Comparison of ENCODE assay signal across 18 cellular contexts in the genomic region with DNA sequence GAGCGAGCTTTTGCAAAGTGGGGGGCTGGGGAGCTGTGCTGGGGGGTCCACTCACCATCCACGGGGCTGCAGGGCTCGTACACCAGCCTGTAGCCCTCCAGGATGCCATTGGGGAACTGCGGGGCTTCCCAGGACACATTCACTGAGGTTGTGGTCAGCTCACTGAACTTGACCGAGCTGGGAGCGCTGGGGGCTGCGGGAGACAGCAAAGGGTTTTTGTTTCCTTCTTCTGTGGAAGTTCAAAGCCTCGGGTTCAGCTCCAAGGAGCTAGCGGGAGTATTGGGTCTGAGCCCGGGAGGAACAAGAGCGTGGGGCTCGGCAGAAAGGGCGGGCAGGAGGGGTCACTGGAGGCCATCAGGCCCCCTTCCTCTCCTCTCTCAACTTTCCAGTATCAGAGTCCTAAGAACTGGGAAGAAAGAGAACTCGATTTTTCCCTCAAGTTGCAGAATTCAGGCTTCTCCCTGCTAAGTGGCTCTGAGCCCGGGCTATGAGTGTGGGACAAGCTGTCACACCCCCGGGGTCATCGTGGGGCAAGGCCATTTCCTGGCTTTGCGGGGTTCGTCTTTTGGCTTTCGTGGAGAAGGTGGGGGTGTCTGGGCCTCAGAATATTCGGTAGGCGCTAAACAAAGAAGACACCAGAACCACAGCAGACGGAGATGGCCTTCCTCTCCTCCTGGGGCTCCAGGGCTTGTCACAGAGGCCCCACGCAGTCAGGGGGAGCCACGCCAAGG. TPM values are rescaled to one million over a fixed set of nuclear protein-coding genes. Genes with fewer than 3 reads are reported as not detected.
DNase-seq lines count a peak whose midpoint lies in the region; ATAC-seq and TF ChIP-seq lines count a peak whose summit lies in the region.
"Had no signal": no experiment of that assay in that cellular context is flagged by ENCODE, and none has a peak within 500 bp of the region (broad histone marks: within the 10 kb centered on the region; RNA-seq: fewer than 3 reads in every experiment).

No MANE protein-coding gene starts in this region.

- no peaks in the 10 kb centered on the region for H3K9me2 ChIP-seq in SK-N-SH

- peak overlapping the region; percentile 18 for H3K18ac ChIP-seq in neuronal stem cell (ENCODE audit: low read length)

- ATAC-seq in left cardiac atrium (peak in 1 of 2 donors; percentile 28), HG02623 (IDR thresholded peaks at IDR 0.05; ENCODE audit: unreplicated experiment) (no peak), GM18520 (IDR thresholded peaks at IDR 0.05; ENCODE audit: unreplicated experiment) (no peak)
- ATAC-seq: activated CD4-positive, CD25-positive, alpha-beta regulatory T cell treated with anti-CD3 and anti-CD28 coated beads, Interleukin-2, amount 50 U/mL, for 24 hours; left colon had no signal

- no peak overlapping the region for H3K4ac ChIP-seq in neuronal stem cell (ENCODE audit: low read length)

- peaks cover 22 to 34% of the 10 kb centered on the region in 2 donors for H3K4me1 ChIP-seq in neuronal stem cell (ENCODE audit: control insufficient read depth in 2 of 2, insufficient read depth in 1 of 2, low read depth in 1 of 2, low read length in 2 of 2)
- peaks cover 0 to 19% of the 10 kb centered on the region in 2 experiments; a peak in 1 of 4 replicates for H3K4me1 ChIP-seq in SK-N-SH (ENCODE audit: control insufficient read depth in 1 of 2, insufficient read depth in 2 of 2, low read depth in 1 of 2, low read length in 1 of 2)

- peaks cover 5% of the 10 kb centered on the region for H3K36me3 Mint-ChIP-seq in type B pancreatic cell
- H3K36me3 Mint-ChIP-seq in activated CD4-positive, alpha-beta T cell treated with anti-CD3 and anti-CD28 coated beads, Interleukin-2, amount 10 ng/mL, durations not matched to agents 7 days and 5 days (ENCODE audit: low read depth), result no peaks in the 10 kb centered on the region

- intact Hi-C loops in left cardiac atrium (cut with DNase I), result loop anchor here (2.0 to 5.0 kb wide), 2 partner anchors 53 to 109 kb away; partner anchors contain the start of gene CDC42EP4 (in 1 of the 2)

- H3K9ac ChIP-seq in neuronal stem cell (ENCODE audit: low read depth, low read length, poor library complexity) (no peak overlapping the region), SK-N-SH (no peak overlapping the region)

- TF ChIP-seq EP300 in SK-N-SH (IDR thresholded peaks at IDR 0.05; ENCODE audit: borderline replicate concordance in 1 of 2, low read depth in 1 of 2, low read length in 1 of 2), result no peak

- no CpG with 5 or more reads among the region's 25 CpGs for WGBS in neuronal stem cell (ENCODE audit: extremely low coverage in 2 of 2, insufficient read length in 2 of 2, insufficient replicate concordance in 1 of 2), 2 donors
- WGBS in SK-N-SH (ENCODE audit: low lambda C conversion rate), result 83% methylated on average over 25 of the region's 25 CpGs

- H3K14ac ChIP-seq in neuronal stem cell (ENCODE audit: low read length), result no peak overlapping the region

- H4K20me1 ChIP-seq in SK-N-SH (ENCODE audit: insufficient read depth), result no peaks in the 10 kb centered on the region

- H3K4me2 ChIP-seq in neuronal stem cell (ENCODE audit: insufficient read depth, low read length, poor library complexity, severe bottlenecking) (no peak overlapping the region), SK-N-SH (no peak overlapping the region)

- H3K9me3 ChIP-seq in neuronal stem cell (replicated peaks in 1 of 2; ENCODE audit: control insufficient read depth in 2 of 2, insufficient read depth in 1 of 2, low read depth in 1 of 2, low read length in 2 of 2) (no peaks in the 10 kb centered on the region), SK-N-SH (no peaks in the 10 kb centered on the region)
- H3K9me3 ChIP-seq: neutrophil, thoracic aorta had no signal

- H3K4me1 Mint-ChIP-seq in type B pancreatic cell (ENCODE audit: unreplicated experiment), result peaks cover 41% of the 10 kb centered on the region
- H3K4me1 Mint-ChIP-seq in activated CD4-positive, alpha-beta T cell treated with anti-CD3 and anti-CD28 coated beads, Interleukin-2, amount 10 ng/mL, durations not matched to agents 7 days and 5 days, result no peaks in the 10 kb centered on the region

- CTCF ChIA-PET in activated CD4-positive, alpha-beta T cell treated with anti-CD3 and anti-CD28 coated beads, Interleukin-2, amount 10 ng/mL, durations not matched to agents 7 days and 5 days (lab: Charles Lee), result interaction anchor here (0.9 to 1.7 kb wide), 4 partner anchors 8 to 808 kb away, joined by 3 to 5 read pairs (median 4); no protein-coding TSS in a partner anchor
- CTCF ChIA-PET in SK-N-SH (lab: Yijun Ruan, JAX), result interaction anchor here (1.3 to 20.6 kb wide), 8 partner anchors 8 to 638 kb away, joined by 3 to 691 read pairs (median 7); partner anchors contain the start of genes CDC42EP4 and CPSF4L

- DNase-seq in left cardiac atrium, result peak; percentile 53
- DNase-seq in neuronal stem cell (ENCODE audit: low spot score), result no peak
- no peak for DNase-seq in type B pancreatic cell (ENCODE audit: extremely low spot score, unreplicated experiment)
- DNase-seq in activated CD4-positive, alpha-beta T cell treated with anti-CD3 and anti-CD28 coated beads, Interleukin-2, amount 10 ng/mL, durations not matched to agents 7 days and 5 days, result no peak
- DNase-seq in SK-N-SH, result no peak
- DNase-seq: activated CD8-positive, alpha-beta memory T cell treated with anti-CD3 and anti-CD28 coated beads, Interleukin-2, amount 50 U/mL, for 48 hours; activated naive CD4-positive, alpha-beta T cell treated with anti-CD3 and anti-CD28 coated beads, Interleukin-2, amount 50 U/mL, for 16 hours; cerebellar nuclear complex; DMS79 treated with DMSO at 0.1 percent for 48 hours; left colon; NCI-H1694; NCI-H524 treated with DMSO at 0.1 percent for 48 hours had no signal

- peaks cover 12 to 14% of the 10 kb centered on the region in 2 donors for H3K36me3 ChIP-seq in neuronal stem cell (replicated peaks in 1 of 2; ENCODE audit: control insufficient read depth in 2 of 2, insufficient read depth in 2 of 2, low read length in 2 of 2)
- no peaks in the 10 kb centered on the region for H3K36me3 ChIP-seq in SK-N-SH (replicated peaks in 1 of 2; ENCODE audit: control insufficient read depth in 1 of 2, insufficient read depth in 2 of 2, low read length in 1 of 2)
- H3K36me3 ChIP-seq: neutrophil, thoracic aorta had no signal

- H3K27ac ChIP-seq in angular gyrus (ENCODE audit: low read depth, low read length) (peak overlapping the region; percentile 65), neuronal stem cell (replicated peaks; ENCODE audit: low read length) (no peak overlapping the region), SK-N-SH (ENCODE audit: low read depth in 2 of 2, low read length in 1 of 2) (no peak overlapping the region)
- H3K27ac ChIP-seq: neutrophil, thoracic aorta had no signal

- no peak for TF ChIP-seq CTCF in type B pancreatic cell (conservative IDR thresholded peaks at IDR 0.05)
- no peak for TF ChIP-seq CTCF in SK-N-SH (IDR thresholded peaks at IDR 0.05)

- no peak overlapping the region for H2BK120ac ChIP-seq in neuronal stem cell (ENCODE audit: low read depth, low read length)

- H3K79me2 ChIP-seq in SK-N-SH (ENCODE audit: insufficient read depth), result no peaks in the 10 kb centered on the region

- H4K8ac ChIP-seq in neuronal stem cell (ENCODE audit: low read depth, low read length), result no peak overlapping the region

- H2BK12ac ChIP-seq in neuronal stem cell (ENCODE audit: low read length), result no peak overlapping the region

- TF ChIP-seq RAD21 in SK-N-SH (IDR thresholded peaks at IDR 0.05; ENCODE audit: low read length), result no peak

- POLR2A ChIA-PET in activated CD4-positive, alpha-beta T cell treated with anti-CD3 and anti-CD28 coated beads, Interleukin-2, amount 10 ng/mL, durations not matched to agents 7 days and 5 days (lab: Charles Lee), result no interaction called here
- POLR2A ChIA-PET in SK-N-SH (lab: Yijun Ruan, JAX), result interaction anchor here (1.1 kb wide), 1 partner anchor 54 kb away, joined by 3 read pairs; no protein-coding TSS in a partner anchor

- no peaks in the 10 kb centered on the region for H3F3A ChIP-seq in SK-N-SH (replicated peaks; ENCODE audit: insufficient read depth)

- no peak overlapping the region for H2BK15ac ChIP-seq in neuronal stem cell (ENCODE audit: low read length)

- H3K4me3 ChIP-seq in neuronal stem cell (ENCODE audit: low read length in 2 of 2) (no peak overlapping the region), SK-N-SH (ENCODE audit: low read depth in 2 of 2, low read length in 1 of 2) (no peak overlapping the region)
- H3K4me3 ChIP-seq: thoracic aorta had no signal

- H3K27me3 Mint-ChIP-seq in type B pancreatic cell, result no peaks in the 10 kb centered on the region
- no peaks in the 10 kb centered on the region for H3K27me3 Mint-ChIP-seq in activated CD4-positive, alpha-beta T cell treated with anti-CD3 and anti-CD28 coated beads, Interleukin-2, amount 10 ng/mL, durations not matched to agents 7 days and 5 days

- no peaks in the 10 kb centered on the region for H3K9me3 Mint-ChIP-seq in type B pancreatic cell
- no peaks in the 10 kb centered on the region for H3K9me3 Mint-ChIP-seq in activated CD4-positive, alpha-beta T cell treated with anti-CD3 and anti-CD28 coated beads, Interleukin-2, amount 10 ng/mL, durations not matched to agents 7 days and 5 days

- no peak overlapping the region for H2AFZ ChIP-seq in neuronal stem cell (ENCODE audit: low read length)
- H2AFZ ChIP-seq in SK-N-SH (ENCODE audit: low read depth), result no peak overlapping the region

- H2BK5ac ChIP-seq in neuronal stem cell (ENCODE audit: low read length), result peak overlapping the region; percentile 67

- no peaks in the 10 kb centered on the region for H3K79me1 ChIP-seq in neuronal stem cell (ENCODE audit: low read depth, low read length)

- H3K27me3 ChIP-seq in neuronal stem cell (ENCODE audit: control insufficient read depth in 3 of 3, insufficient read depth in 3 of 3, low read depth in 1 of 3, low read length in 3 of 3) (peaks cover 0 to 1% (median 0%) of the 10 kb centered on the region in 3 experiments), SK-N-SH (ENCODE audit: insufficient read depth) (0 out of 2 replicates have a peak, but pooled peaks cover 7% of the 10 kb centered on the region)
- H3K27me3 ChIP-seq: neutrophil had no signal

- H3K27ac Mint-ChIP-seq in type B pancreatic cell, result no peak overlapping the region
- H3K27ac Mint-ChIP-seq in activated CD4-positive, alpha-beta T cell treated with anti-CD3 and anti-CD28 coated beads, Interleukin-2, amount 10 ng/mL, durations not matched to agents 7 days and 5 days, result no peak overlapping the region

- no peak overlapping the region for H3K23ac ChIP-seq in neuronal stem cell (ENCODE audit: low read depth, low read length, poor library complexity)

- H2AK5ac ChIP-seq in neuronal stem cell (ENCODE audit: low read depth, low read length), result peak overlapping the region; percentile 64

- no peak overlapping the region for H4K91ac ChIP-seq in neuronal stem cell (ENCODE audit: low read depth, low read length, poor library complexity)

- peak overlapping the region; percentile 28 for H3K4me3 Mint-ChIP-seq in type B pancreatic cell
- H3K4me3 Mint-ChIP-seq in activated CD4-positive, alpha-beta T cell treated with anti-CD3 and anti-CD28 coated beads, Interleukin-2, amount 10 ng/mL, durations not matched to agents 7 days and 5 days, result no peak overlapping the region

RNA-seq across cellular contexts. Expression of gene CDC42EP4, which starts 53.6 kb away (rescaled TPM):
- total RNA-seq in left cardiac atrium, result 10 to 100 TPM; 44.9 to 80.5 TPM
- 23.5 TPM for polyA plus RNA-seq in neuronal stem cell (2013, experiment 1 of 2)
- polyA plus RNA-seq in neuronal stem cell (2013, experiment 2 of 2), result 23.9 TPM
- 24.7 and 78.8 TPM in 2 replicates for total RNA-seq in type B pancreatic cell (ENCODE audit: low replicate concordance)
- 1 to 10 TPM; 1.7 to 2.1 TPM for total RNA-seq in activated CD4-positive, alpha-beta T cell treated with anti-CD3 and anti-CD28 coated beads, Interleukin-2, amount 10 ng/mL, durations not matched to agents 7 days and 5 days
- polyA plus RNA-seq in SK-N-SH (2012; rRNA removed), result 23.7 and 28.3 TPM in 2 replicates
- 16.3 and 24.6 TPM in 2 replicates for polyA plus RNA-seq in SK-N-SH (2012; cell fraction: cytosol; rRNA removed)
- 15.8 and 17.1 TPM in 2 replicates for polyA plus RNA-seq in SK-N-SH (2012; cell fraction: nucleus; rRNA removed)
